9 cellular contexts compared by ENCODE assay signal in genomic region chr1:36320767-36321118, GRCh38. TPM values are rescaled to one million over a fixed set of nuclear protein-coding genes. Genes with fewer than 3 reads are reported as not detected.
DNase-seq lines count a peak whose midpoint lies in the region; ATAC-seq and TF ChIP-seq lines count a peak whose summit lies in the region.
"Had no signal": no experiment of that assay in that cellular context is flagged by ENCODE, and none has a peak within 500 bp of the region (broad histone marks: within the 10 kb centered on the region; RNA-seq: fewer than 3 reads in every experiment).

No MANE protein-coding gene starts in this region.

- CTCF ChIA-PET in activated naive CD4-positive, alpha-beta T cell treated with anti-CD3 and anti-CD28 coated beads, Interleukin-2, amount 10 ng/mL, durations not matched to agents 7 days and 5 days (lab: Charles Lee): interaction anchor here (1.5 kb wide), 1 partner anchor 14 kb away, joined by 3 read pairs; the partner anchor contains the start of gene SH3D21

- peaks cover 42% of the 10 kb centered on the region for H3K27me3 Mint-ChIP-seq in activated naive CD4-positive, alpha-beta T cell treated with anti-CD3 and anti-CD28 coated beads, Interleukin-2, amount 10 ng/mL, durations not matched to agents 7 days and 5 days
- H3K27me3 Mint-ChIP-seq in chondrocyte (ENCODE audit: low read depth): no peaks in the 10 kb centered on the region

- no peaks in the 10 kb centered on the region for H3K27me3 ChIP-seq in upper lobe of left lung

- H3K4me3 Mint-ChIP-seq in activated naive CD4-positive, alpha-beta T cell treated with anti-CD3 and anti-CD28 coated beads, Interleukin-2, amount 10 ng/mL, durations not matched to agents 7 days and 5 days: peak overlapping the region; percentile 26
- peak overlapping the region; percentile 62 for H3K4me3 Mint-ChIP-seq in chondrocyte (ENCODE audit: unreplicated experiment)
- H3K4me3 Mint-ChIP-seq: activated naive CD4-positive, alpha-beta T cell treated with anti-CD3 and anti-CD28 coated beads for 36 hours had no signal

- H3K9me3 Mint-ChIP-seq in activated naive CD4-positive, alpha-beta T cell treated with anti-CD3 and anti-CD28 coated beads, Interleukin-2, amount 10 ng/mL, durations not matched to agents 7 days and 5 days: no peaks in the 10 kb centered on the region
- no peaks in the 10 kb centered on the region for H3K9me3 Mint-ChIP-seq in chondrocyte (ENCODE audit: low read depth)
- H3K9me3 Mint-ChIP-seq: activated naive CD4-positive, alpha-beta T cell treated with anti-CD3 and anti-CD28 coated beads for 36 hours had no signal

- TF ChIP-seq EP300 in upper lobe of left lung (IDR thresholded peaks at IDR 0.05): no peak

- H3K36me3 Mint-ChIP-seq in activated naive CD4-positive, alpha-beta T cell treated with anti-CD3 and anti-CD28 coated beads, Interleukin-2, amount 10 ng/mL, durations not matched to agents 7 days and 5 days: peaks cover 8% of the 10 kb centered on the region
- peaks cover 7% of the 10 kb centered on the region for H3K36me3 Mint-ChIP-seq in chondrocyte (ENCODE audit: low read depth)

- TF ChIP-seq CTCF in chondrocyte (IDR thresholded peaks at IDR 0.05) (no peak), upper lobe of left lung (IDR thresholded peaks at IDR 0.05) (no peak)

- H3K27ac Mint-ChIP-seq in activated naive CD4-positive, alpha-beta T cell treated with anti-CD3 and anti-CD28 coated beads, Interleukin-2, amount 10 ng/mL, durations not matched to agents 7 days and 5 days: peak overlapping the region; percentile 19
- H3K27ac Mint-ChIP-seq in chondrocyte (ENCODE audit: unreplicated experiment): peak overlapping the region; percentile 82
- H3K27ac Mint-ChIP-seq: activated naive CD4-positive, alpha-beta T cell treated with anti-CD3 and anti-CD28 coated beads for 36 hours had no signal

- H3K4me1 Mint-ChIP-seq in activated naive CD4-positive, alpha-beta T cell treated with anti-CD3 and anti-CD28 coated beads, Interleukin-2, amount 10 ng/mL, durations not matched to agents 7 days and 5 days: peaks cover 29% of the 10 kb centered on the region
- peaks cover 26% of the 10 kb centered on the region for H3K4me1 Mint-ChIP-seq in chondrocyte (ENCODE audit: low read depth)

- H3K4me3 ChIP-seq in mesodermal cell (ENCODE audit: extremely low read depth, insufficient read depth, low read length, poor library complexity, severe bottlenecking) (peak overlapping the region; percentile 82), upper lobe of left lung (peak overlapping the region; percentile 24 to 95 (median 83))

- H3K36me3 ChIP-seq in mesodermal cell (ENCODE audit: control insufficient read depth, insufficient read depth, low read length) (peaks cover 23% of the 10 kb centered on the region), upper lobe of left lung (peaks cover 0 to 13% (median 0%) of the 10 kb centered on the region in 4 donors)

- no peak for DNase-seq in activated naive CD4-positive, alpha-beta T cell treated with anti-CD3 and anti-CD28 coated beads, Interleukin-2, amount 10 ng/mL, durations not matched to agents 7 days and 5 days
- DNase-seq in activated naive CD4-positive, alpha-beta T cell treated with Interleukin-2 at 50 U/mL for 16 hours: no peak
- DNase-seq in chondrocyte (ENCODE audit: low spot score) (no peak), upper lobe of left lung (peak in 1 of 2 donors; percentile 83), NCI-H146 (lab: John Stamatoyannopoulos, UW) (no peak), inferior parietal cortex (ENCODE audit: extremely low spot score) (no peak)
- DNase-seq: activated naive CD4-positive, alpha-beta T cell treated with anti-CD3 and anti-CD28 coated beads for 36 hours had no signal

- TF ChIP-seq POLR2A in upper lobe of left lung (IDR thresholded peaks at IDR 0.05): no peak

- H3K9me3 ChIP-seq in mesodermal cell (ENCODE audit: control insufficient read depth, low read length) (no peaks in the 10 kb centered on the region), upper lobe of left lung (no peaks in the 10 kb centered on the region)

- 21 to 23% methylated on average over 13 to 22 of the region's 23 CpGs for WGBS in mesodermal cell (ENCODE audit: insufficient coverage in 2 of 2), 2 experiments
- WGBS in upper lobe of left lung, 2 donors: 34 to 59% methylated on average over 4 to 22 of the region's 23 CpGs

- no peak for ATAC-seq in upper lobe of left lung (ENCODE audit: low FRiP score in 2 of 2)
- no peak for ATAC-seq in GM19035 (IDR thresholded peaks at IDR 0.05; ENCODE audit: unreplicated experiment)

- H3K27ac ChIP-seq in mesodermal cell (ENCODE audit: low read depth, low read length, severe bottlenecking): peak overlapping the region; percentile 89
- peak overlapping the region; percentile 79 to 92 (median 88) for H3K27ac ChIP-seq in upper lobe of left lung

- H3K4me1 ChIP-seq in mesodermal cell (ENCODE audit: control insufficient read depth, insufficient read depth, low read length, poor library complexity, severe bottlenecking) (peaks cover 36% of the 10 kb centered on the region), upper lobe of left lung (peaks cover 26 to 44% (median 40%) of the 10 kb centered on the region in 4 donors)

RNA-seq across cellular contexts. Expression of gene EVA1B, which starts 2.7 kb away (rescaled TPM):
- total RNA-seq in chondrocyte (55.7 to 88.4 TPM (median 85.2 TPM) in 3 replicates), upper lobe of left lung (10 to 100 TPM; 24.3 to 97.9 (median 36.6) TPM)
- 108 TPM for polyA plus RNA-seq in mesodermal cell (2013, experiment 1 of 2)
- 89.0 TPM for polyA plus RNA-seq in mesodermal cell (2013, experiment 2 of 2)

RNA-seq across cellular contexts. Expression of gene SH3D21, which starts 14.6 kb away (rescaled TPM):
- 9.4 to 15.0 TPM (median 10.8 TPM) in 3 replicates for total RNA-seq in chondrocyte
- polyA plus RNA-seq in mesodermal cell (2013, experiment 1 of 2): 5.3 TPM
- polyA plus RNA-seq in mesodermal cell (2013, experiment 2 of 2): 5.3 TPM
- total RNA-seq in upper lobe of left lung: 10 to 100 TPM in 3 of 6 donors, 1 to 10 TPM in 3; 4.4 to 65.0 (median 13.1) TPM
